8 cellular contexts compared by ENCODE assay signal in the genomic region with DNA sequence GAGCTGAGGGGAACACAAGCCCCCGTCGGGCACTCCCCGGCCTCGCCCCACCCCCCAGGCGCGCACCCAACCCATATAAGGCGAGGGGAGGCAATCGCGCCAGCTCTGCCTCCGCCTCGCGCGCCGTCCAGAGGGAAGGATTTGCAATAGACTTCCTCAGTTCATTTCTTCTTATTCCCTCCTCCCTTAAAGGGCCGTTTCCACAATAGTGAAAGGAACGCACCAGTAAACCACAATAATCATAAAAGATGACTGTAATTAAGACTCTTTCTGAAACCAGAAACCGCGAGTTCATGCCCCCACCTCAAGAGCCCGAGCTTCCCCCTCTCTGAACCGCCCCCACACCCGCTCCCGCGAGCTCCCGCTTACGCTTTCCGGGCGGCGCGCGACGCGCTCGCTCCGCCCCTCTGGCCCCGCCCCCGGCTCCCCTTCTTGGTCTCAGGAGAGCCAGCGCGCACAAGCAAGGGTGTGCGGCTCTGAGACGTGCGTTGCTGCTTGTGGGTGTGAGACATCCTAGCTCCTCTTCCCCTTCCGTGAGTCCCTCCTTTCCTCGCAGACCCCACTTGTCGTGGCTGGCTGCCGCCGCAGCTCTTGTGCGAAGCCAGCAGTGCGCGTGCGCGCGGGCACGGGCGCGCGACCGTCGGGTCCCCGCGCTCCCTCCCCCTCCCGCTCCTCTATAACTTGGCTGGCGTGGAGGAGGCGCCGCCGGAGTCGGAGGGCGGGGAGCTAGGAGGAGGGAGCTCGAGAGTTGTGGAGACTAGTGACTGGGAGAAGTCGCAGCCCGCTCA. TPM values are rescaled to one million over a fixed set of nuclear protein-coding genes. Genes with fewer than 3 reads are reported as not detected.
A peak's percentile ranks its signal among the peaks of the same experiment; 100 is the strongest.
DNase-seq lines count a peak whose midpoint lies in the region; ATAC-seq and TF ChIP-seq lines count a peak whose summit lies in the region.

A gene with protein sequence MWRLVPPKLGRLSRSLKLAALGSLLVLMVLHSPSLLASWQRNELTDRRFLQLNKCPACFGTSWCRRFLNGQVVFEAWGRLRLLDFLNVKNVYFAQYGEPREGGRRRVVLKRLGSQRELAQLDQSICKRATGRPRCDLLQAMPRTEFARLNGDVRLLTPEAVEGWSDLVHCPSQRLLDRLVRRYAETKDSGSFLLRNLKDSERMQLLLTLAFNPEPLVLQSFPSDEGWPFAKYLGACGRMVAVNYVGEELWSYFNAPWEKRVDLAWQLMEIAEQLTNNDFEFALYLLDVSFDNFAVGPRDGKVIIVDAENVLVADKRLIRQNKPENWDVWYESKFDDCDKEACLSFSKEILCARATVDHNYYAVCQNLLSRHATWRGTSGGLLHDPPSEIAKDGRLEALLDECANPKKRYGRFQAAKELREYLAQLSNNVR (plus strand): TSS at position 457 of the 788 bp plus-strand sequence. CDS start 510 bp downstream, outside the sequence.

- H3K27ac ChIP-seq in lung (ENCODE audit: low read depth in 1 of 2, low read length in 1 of 2), result peak within 1 kb of the TSS; percentile 98

- H3K4me1 ChIP-seq in lung (ENCODE audit: control insufficient read depth in 2 of 2, insufficient read depth in 2 of 2, low read length in 2 of 2), result peaks cover 0 to 1% of the 10 kb centered on the region in 2 donors

- peak; percentile 90 for DNase-seq in COLO668 (lab: John Stamatoyannopoulos, UW; ENCODE audit: unreplicated experiment)
- peak; percentile 93 for DNase-seq in HT-29 (ENCODE audit: low spot score)
- peak; percentile 97 for DNase-seq in NK-92 treated with Interleukin-12 subunit alpha and Interleukin-12 subunit beta, amount 100 ng/mL, for 24 hours (lab: John Stamatoyannopoulos, UW)
- peak; percentile 97 for DNase-seq in activated CD8-positive, alpha-beta memory T cell treated with anti-CD3 and anti-CD28 coated beads for 24 hours
- DNase-seq in effector CD4-positive, alpha-beta T cell, result peak; percentile 88
- peak; percentile 96 for DNase-seq in lung (ENCODE audit: low spot score)
- peak; percentile 86 to 94 (median 90) for DNase-seq in stimulated activated CD4-positive, alpha-beta T cell treated with anti-CD3 and anti-CD28 coated beads, TNF-alpha, amount 100 ng/mL, for 24 hours (ENCODE audit: low read depth in 3 of 3)

- H3K36me3 ChIP-seq in lung (ENCODE audit: control insufficient read depth in 2 of 2, insufficient read depth in 2 of 2, low read length in 2 of 2), result no peaks in the 10 kb centered on the region

- 0 to 1% methylated on average over 66 to 70 of the region's 70 CpGs for WGBS in lung, 2 donors

- no peaks in the 10 kb centered on the region for H3K9me3 ChIP-seq in lung (ENCODE audit: control insufficient read depth in 2 of 2, insufficient read depth in 1 of 2, low read length in 1 of 2)

- ATAC-seq in GM21360 (IDR thresholded peaks at IDR 0.05; ENCODE audit: unreplicated experiment) (peak; percentile 47), lung (ENCODE audit: insufficient read depth, low FRiP score) (peak; percentile 87)

- no peaks in the 10 kb centered on the region for H3K27me3 ChIP-seq in lung (ENCODE audit: control insufficient read depth, insufficient read depth)

- peak within 1 kb of the TSS; percentile 80 for H3K4me3 ChIP-seq in lung

- TF ChIP-seq CTCF in lung (IDR thresholded peaks at IDR 0.05; ENCODE audit: control extremely low read depth, extremely low read depth), result no peak

RNA-seq across cellular contexts. Expression of the gene that starts here (rescaled TPM):
- 50.2 and 87.1 TPM in 2 replicates for total RNA-seq in HT-29 (2014; rRNA removed; shearing (Covaris generic))
- total RNA-seq in lung, result 100 to 1,000 TPM in 1 of 2 donors, 10 to 100 TPM in 1; 28.9 to 125 TPM
- 1 to 10 TPM; 6.1 to 6.8 TPM for polyA plus RNA-seq in lung

Comparison
In these comparisons a context has a peak if more than half of its experiments do, and no peak if none do; other contexts are left out.
1. Peak in every context shown above with its lines: DNase-seq, ATAC-seq, H3K4me3 ChIP-seq and H3K27ac ChIP-seq.